8 cellular contexts compared by ENCODE assay signal in the genomic region with DNA sequence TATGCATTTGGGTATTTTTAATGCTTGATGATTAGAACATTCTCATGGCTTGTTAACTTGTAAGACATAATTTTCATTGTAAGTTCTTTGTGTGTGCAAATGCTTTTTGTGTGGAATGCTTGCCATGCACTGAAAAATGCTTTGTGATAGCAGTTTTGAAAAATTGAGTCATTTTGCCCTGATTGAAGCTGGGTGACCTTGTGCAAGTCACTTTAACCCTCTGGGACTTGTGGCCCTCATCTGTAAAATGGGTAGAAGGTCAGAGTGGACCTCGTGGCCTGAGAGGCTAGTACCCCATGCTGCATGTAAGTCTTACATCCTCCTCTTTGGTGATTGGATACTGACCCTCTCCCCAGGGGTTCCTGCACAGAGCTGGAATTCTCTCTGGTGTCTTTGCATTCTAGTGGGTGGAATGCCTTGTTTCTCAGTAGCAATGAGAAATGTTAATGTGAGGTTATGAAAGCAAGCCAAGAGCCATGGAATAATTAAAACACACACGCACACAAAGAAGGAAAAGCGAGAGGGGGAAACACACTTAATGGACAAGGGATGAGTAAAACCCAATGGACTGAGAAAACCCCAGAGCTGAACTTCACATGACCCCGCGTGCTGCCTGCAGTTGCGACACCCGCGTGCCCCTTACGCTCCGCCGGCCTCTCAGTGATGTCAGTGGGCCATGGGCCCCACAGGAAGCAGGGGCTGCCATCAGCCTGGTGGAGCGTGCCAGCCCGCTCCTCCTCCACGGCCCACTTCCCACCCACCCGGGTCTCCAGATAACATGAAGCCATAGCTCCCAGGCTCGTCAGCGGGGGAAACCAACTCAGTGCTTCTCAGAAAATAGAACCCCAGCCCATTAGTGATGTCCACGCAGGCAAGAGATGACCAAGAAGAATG. TPM values are rescaled to one million over a fixed set of nuclear protein-coding genes. Genes with fewer than 3 reads are reported as not detected.
A peak's percentile ranks its signal among the peaks of the same experiment; 100 is the strongest.
DNase-seq lines count a peak whose midpoint lies in the region; ATAC-seq and TF ChIP-seq lines count a peak whose summit lies in the region.

No MANE protein-coding gene starts in this region.

- H3K27ac ChIP-seq in SJSA1 (peak overlapping the region; percentile 99), gastroesophageal sphincter (peak overlapping the region in 3 of 4 donors; percentile 49 to 81 (median 58)), foreskin keratinocyte (no peak overlapping the region)

- H3K9me3 ChIP-seq in SJSA1 (replicated peaks) (peaks cover 7% of the 10 kb centered on the region), gastroesophageal sphincter (peaks cover 0 to 4% (median 0%) of the 10 kb centered on the region in 3 donors)

- TF ChIP-seq CTCF in GM10266 (IDR thresholded peaks at IDR 0.05; ENCODE audit: control insufficient read depth, insufficient read depth, low read depth, missing control alignments) (no peak), gastroesophageal sphincter (IDR thresholded peaks at IDR 0.05) (no peak), foreskin keratinocyte (conservative IDR thresholded peaks at IDR 0.05) (no peak)

- DNase-seq in GM10266 (ENCODE audit: extremely low spot score) (peak; percentile 47), SJSA1 (ENCODE audit: low read depth in 1 of 2, low spot score in 2 of 2) (peak; percentile 96 to 99), sciatic nerve (ENCODE audit: low spot score) (peak; percentile 85), 8988T (no peak), foreskin keratinocyte (no peak)

- H3K27me3 ChIP-seq in SJSA1 (replicated peaks) (no peaks in the 10 kb centered on the region), gastroesophageal sphincter (no peaks in the 10 kb centered on the region), foreskin keratinocyte (no peaks in the 10 kb centered on the region)

- intact Hi-C loops in sciatic nerve (cut with DNase I) = no loop called here

- peaks cover 77% of the 10 kb centered on the region for H3K4me1 ChIP-seq in SJSA1 (replicated peaks)
- H3K4me1 ChIP-seq in gastroesophageal sphincter = peaks cover 17 to 79% (median 55%) of the 10 kb centered on the region in 3 donors
- H3K4me1 ChIP-seq in foreskin keratinocyte = peaks cover 40% of the 10 kb centered on the region

- no peak for TF ChIP-seq EP300 in gastroesophageal sphincter (IDR thresholded peaks at IDR 0.05)

- no peak for TF ChIP-seq POLR2A in gastroesophageal sphincter (IDR thresholded peaks at IDR 0.05)

- 40 to 71% methylated on average over 1 to 7 of the region's 18 CpGs for WGBS in gastroesophageal sphincter (ENCODE audit: low coverage in 1 of 2), 2 donors

- H3K36me3 ChIP-seq in SJSA1 (peaks cover 19% of the 10 kb centered on the region; the same call in 1 of the 2 replicates), gastroesophageal sphincter (no peaks in the 10 kb centered on the region)

- ATAC-seq in HG02678 (IDR thresholded peaks at IDR 0.05; ENCODE audit: unreplicated experiment) = peak; percentile 68
- ATAC-seq in gastroesophageal sphincter = peak; percentile 8
- peak; percentile 93 for ATAC-seq in sciatic nerve
- ATAC-seq in foreskin keratinocyte = no peak
- ATAC-seq in HG03520 (IDR thresholded peaks at IDR 0.05; ENCODE audit: unreplicated experiment) = no peak

- H3K4me3 ChIP-seq in SJSA1 = no peak overlapping the region
- no peak overlapping the region for H3K4me3 ChIP-seq in gastroesophageal sphincter

RNA-seq across cellular contexts. Expression of gene SMAD3, which starts 44.0 kb away (rescaled TPM):
- 19.5 and 22.0 TPM in 2 replicates for total RNA-seq in SJSA1 (2014; rRNA removed; shearing (Covaris generic))
- total RNA-seq in gastroesophageal sphincter = 10 to 100 TPM; 19.8 to 30.6 (median 25.9) TPM
- 58.8 TPM for total RNA-seq in sciatic nerve
- total RNA-seq in foreskin keratinocyte = 49.9 and 57.4 TPM in 2 replicates
- polyA plus RNA-seq in foreskin keratinocyte = 27.2 and 29.4 TPM in 2 replicates

Comparison
In these comparisons a context has a peak if more than half of its experiments do, and no peak if none do; other contexts are left out.
1. DNase-seq: peak in GM10266 (single experiment), SJSA1 (2 of 2) and sciatic nerve (single experiment); none in 8988T (single experiment) and foreskin keratinocyte (0 of 2).
2. ATAC-seq: peak in HG02678 (single experiment), gastroesophageal sphincter (single experiment) and sciatic nerve (single experiment); none in foreskin keratinocyte (single experiment) and HG03520 (single experiment).